Comparison of ENCODE assay signal across 21 cellular contexts in the genomic region with DNA sequence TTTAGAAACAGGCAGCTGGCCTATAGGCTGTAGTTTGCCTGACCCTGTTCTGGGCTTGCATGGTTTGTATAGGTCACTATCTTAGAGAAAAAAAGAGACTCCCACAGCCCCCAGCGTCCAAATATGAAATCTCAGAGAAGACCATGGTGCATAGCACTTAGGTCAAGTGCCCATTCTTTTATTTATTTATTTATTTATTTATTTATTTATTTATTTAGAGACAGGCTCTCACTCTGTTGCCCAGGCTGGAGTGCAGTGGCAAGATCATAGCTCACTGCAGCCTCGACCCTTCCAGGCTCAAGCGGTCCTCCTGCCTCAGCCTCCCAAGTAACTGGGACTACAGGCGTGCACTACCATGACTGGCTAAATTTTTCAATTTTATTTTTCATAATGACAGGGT. TPM values are rescaled to one million over a fixed set of nuclear protein-coding genes. Genes with fewer than 3 reads are reported as not detected.
A peak's percentile ranks its signal among the peaks of the same experiment; 100 is the strongest.
DNase-seq lines count a peak whose midpoint lies in the region; ATAC-seq, FAIRE-seq and TF ChIP-seq lines count a peak whose summit lies in the region.
"Had no signal": no experiment of that assay in that cellular context is flagged by ENCODE, and none has a peak within 500 bp of the region (broad histone marks: within the 10 kb centered on the region; RNA-seq: fewer than 3 reads in every experiment).

No MANE protein-coding gene starts in this region.

- POLR2A ChIA-PET in A549 (lab: Yijun Ruan, JAX), result no interaction called here
- POLR2A ChIA-PET in HEK293 (lab: Yijun Ruan, JAX), result no interaction called here
- POLR2A ChIA-PET in RWPE1 (lab: Yijun Ruan, JAX; ENCODE audit: low non-redundant PET), result no interaction called here

- no peak for TF ChIP-seq RAD21 in A549 (conservative IDR thresholded peaks at IDR 0.05 in 1 of 2, IDR thresholded peaks at IDR 0.05 in 1 of 2)

- TF ChIP-seq EP300 in A549 (IDR thresholded peaks at IDR 0.05), result no peak

- no peak for ATAC-seq in A549
- ATAC-seq: CD8-positive, alpha-beta T cell had no signal

- TF ChIP-seq POLR2A in A549 (IDR thresholded peaks at IDR 0.05; ENCODE audit: low read length), result no peak

- H3K4me3 ChIP-seq in A549 (no peak overlapping the region), HEK293 (ENCODE audit: low read depth, low read length) (no peak overlapping the region)
- H3K4me3 ChIP-seq: BLaER1 treated with 17β-estradiol and CSF1 and Interleukin-3, amounts not matched to agents 10 nM and 100 nM had no signal

- DNase-seq in A549 (ENCODE audit: low read depth in 1 of 2, low spot score in 1 of 2) (no peak), RWPE1 (ENCODE audit: low spot score) (no peak), NCI-H1694 (lab: John Stamatoyannopoulos, UW) (no peak), middle frontal gyrus (ENCODE audit: extremely low spot score, low spot score) (no peak), NCI-H2227 (lab: John Stamatoyannopoulos, UW; ENCODE audit: unreplicated experiment) (no peak)
- DNase-seq: 8988T; AML-193; Caco-2; Calu3; CD4-positive, alpha-beta T cell; CD8-positive, alpha-beta T cell; DMS79 treated with DMSO at 0.1 percent for 48 hours; GF-D8 had no signal

- no peak overlapping the region for H3K4me2 ChIP-seq in A549

- WGBS in A549 (ENCODE audit: missing lambda C conversion rate), result 89% methylated on average over 4 of the region's 4 CpGs

- no peak for FAIRE-seq in A549 (lab: Jason Lieb, UNC)
- FAIRE-seq: A204.1, D721Med, G401.6, GM12891, GM19239 had no signal

- H3K27ac ChIP-seq in A549, result no peak overlapping the region
- H3K27ac ChIP-seq in HEK293 (ENCODE audit: extremely low read depth, low read depth, low read length), result no peak overlapping the region
- H3K27ac ChIP-seq in RWPE1, result peak overlapping the region; percentile 97
- H3K27ac ChIP-seq: BLaER1 treated with 17β-estradiol and CSF1 and Interleukin-3, amounts not matched to agents 10 nM and 100 nM; C4-2B had no signal

- H3K4me1 ChIP-seq in A549, result 0 out of 3 replicates have a peak, but pooled peaks cover 4% of the 10 kb centered on the region
- no peaks in the 10 kb centered on the region for H3K4me1 ChIP-seq in HEK293 (ENCODE audit: control insufficient read depth, insufficient read depth, low read length)
- H3K4me1 ChIP-seq: Caco-2 had no signal

- H3K36me3 ChIP-seq in HEK293 (ENCODE audit: control insufficient read depth in 2 of 2, insufficient read depth in 1 of 2, low read length in 2 of 2), result no peaks in the 10 kb centered on the region

- TF ChIP-seq CTCF in A549 (IDR thresholded peaks at IDR 0.05), result no peak
- TF ChIP-seq CTCF in HEK293 (tag by site-specific recombination; IDR thresholded peaks at IDR 0.05), result no peak
- no peak for TF ChIP-seq CTCF in RWPE1 (conservative IDR thresholded peaks at IDR 0.05; ENCODE audit: low read depth)

- CTCF ChIA-PET in A549 (lab: Yijun Ruan, JAX), result no interaction called here
- CTCF ChIA-PET in HEK293 (lab: Yijun Ruan, JAX), result interaction anchor here (0.7 to 1.0 kb wide), 3 partner anchors 21 to 119 kb away, joined by 3 to 4 read pairs (median 3); no protein-coding TSS in a partner anchor
- CTCF ChIA-PET in RWPE1 (lab: Yijun Ruan, JAX), result interaction anchor here (1.6 kb wide), 1 partner anchor 52 kb away, joined by 4 read pairs; the partner anchor contains the start of gene ARTN

- no peaks in the 10 kb centered on the region for H3K9me3 ChIP-seq in A549
- H3K9me3 ChIP-seq in HEK293 (ENCODE audit: control insufficient read depth, insufficient read depth, low read depth, low read length), result no peaks in the 10 kb centered on the region
- H3K9me3 ChIP-seq: BLaER1 treated with 17β-estradiol and CSF1 and Interleukin-3, amounts not matched to agents 10 nM and 100 nM; Caco-2 had no signal

TF ChIP-seq in A549, 52 proteins besides CTCF, POLR2A, EP300 and RAD21 (continues in another document):
- TF ChIP-seq RCOR1 (IDR thresholded peaks at IDR 0.05; ENCODE audit: low read depth, low read length) (no peak), JUN (IDR thresholded peaks at IDR 0.05) (no peak), HEYL (CRISPR knock-in tag; IDR thresholded peaks at IDR 0.05) (no peak), NFE2L2 (conservative IDR thresholded peaks at IDR 0.05; ENCODE audit: low read length) (0 out of 2 replicates have a peak, but pooled peaks have one; percentile 11), E2F6 (IDR thresholded peaks at IDR 0.05; ENCODE audit: borderline replicate concordance, low read depth) (no peak), HOXA7 (CRISPR knock-in tag; IDR thresholded peaks at IDR 0.05) (no peak), CHD4 (IDR thresholded peaks at IDR 0.05; ENCODE audit: borderline replicate concordance) (no peak), ZSCAN20 (CRISPR knock-in tag; IDR thresholded peaks at IDR 0.05) (no peak), FOSB (CRISPR knock-in tag; IDR thresholded peaks at IDR 0.05) (no peak), MYC (IDR thresholded peaks at IDR 0.05; ENCODE audit: borderline replicate concordance, low read length) (no peak), BCL3 (IDR thresholded peaks at IDR 0.05) (no peak)
- TF ChIP-seq, protein P1, sequence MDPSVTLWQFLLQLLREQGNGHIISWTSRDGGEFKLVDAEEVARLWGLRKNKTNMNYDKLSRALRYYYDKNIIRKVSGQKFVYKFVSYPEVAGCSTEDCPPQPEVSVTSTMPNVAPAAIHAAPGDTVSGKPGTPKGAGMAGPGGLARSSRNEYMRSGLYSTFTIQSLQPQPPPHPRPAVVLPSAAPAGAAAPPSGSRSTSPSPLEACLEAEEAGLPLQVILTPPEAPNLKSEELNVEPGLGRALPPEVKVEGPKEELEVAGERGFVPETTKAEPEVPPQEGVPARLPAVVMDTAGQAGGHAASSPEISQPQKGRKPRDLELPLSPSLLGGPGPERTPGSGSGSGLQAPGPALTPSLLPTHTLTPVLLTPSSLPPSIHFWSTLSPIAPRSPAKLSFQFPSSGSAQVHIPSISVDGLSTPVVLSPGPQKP (IDR thresholded peaks at IDR 0.05; ENCODE audit: low read depth, low read length), result no peak

TF ChIP-seq in HEK293, 187 proteins besides CTCF, POLR2A, EP300 and RAD21 (continues in another document):
- no peak for TF ChIP-seq ZNF423 (tag by site-specific recombination; IDR thresholded peaks at IDR 0.05)
- peak; percentile 78 for TF ChIP-seq ZNF623 (tag by site-specific recombination; IDR thresholded peaks at IDR 0.05)
- peak; percentile 83 for TF ChIP-seq ZNF555 (tag by site-specific recombination; conservative IDR thresholded peaks at IDR 0.05)
- TF ChIP-seq ZNF560 (tag by site-specific recombination; IDR thresholded peaks at IDR 0.05; ENCODE audit: borderline replicate concordance), result peak; percentile 54; the same call in 1 of the 2 replicates
- no peak for TF ChIP-seq ZNF24 (tag by site-specific recombination; IDR thresholded peaks at IDR 0.05)
- no peak; the same call in 1 of the 2 replicates for TF ChIP-seq MZF1 (tag by site-specific recombination; IDR thresholded peaks at IDR 0.05; ENCODE audit: borderline replicate concordance)
- TF ChIP-seq, protein P2, sequence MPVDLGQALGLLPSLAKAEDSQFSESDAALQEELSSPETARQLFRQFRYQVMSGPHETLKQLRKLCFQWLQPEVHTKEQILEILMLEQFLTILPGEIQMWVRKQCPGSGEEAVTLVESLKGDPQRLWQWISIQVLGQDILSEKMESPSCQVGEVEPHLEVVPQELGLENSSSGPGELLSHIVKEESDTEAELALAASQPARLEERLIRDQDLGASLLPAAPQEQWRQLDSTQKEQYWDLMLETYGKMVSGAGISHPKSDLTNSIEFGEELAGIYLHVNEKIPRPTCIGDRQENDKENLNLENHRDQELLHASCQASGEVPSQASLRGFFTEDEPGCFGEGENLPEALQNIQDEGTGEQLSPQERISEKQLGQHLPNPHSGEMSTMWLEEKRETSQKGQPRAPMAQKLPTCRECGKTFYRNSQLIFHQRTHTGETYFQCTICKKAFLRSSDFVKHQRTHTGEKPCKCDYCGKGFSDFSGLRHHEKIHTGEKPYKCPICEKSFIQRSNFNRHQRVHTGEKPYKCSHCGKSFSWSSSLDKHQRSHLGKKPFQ (tag by site-specific recombination; IDR thresholded peaks at IDR 0.05), result 0 out of 2 replicates have a peak, but pooled peaks have one; percentile 33
- peak; percentile 90 for TF ChIP-seq ZNF426 (tag by site-specific recombination; IDR thresholded peaks at IDR 0.05)
- TF ChIP-seq GFI1B (tag by site-specific recombination; IDR thresholded peaks at IDR 0.05), result peak; percentile 43; the same call in 1 of the 2 replicates
- no peak for TF ChIP-seq WT1 (tag by site-specific recombination; IDR thresholded peaks at IDR 0.05)
- TF ChIP-seq, protein P3, sequence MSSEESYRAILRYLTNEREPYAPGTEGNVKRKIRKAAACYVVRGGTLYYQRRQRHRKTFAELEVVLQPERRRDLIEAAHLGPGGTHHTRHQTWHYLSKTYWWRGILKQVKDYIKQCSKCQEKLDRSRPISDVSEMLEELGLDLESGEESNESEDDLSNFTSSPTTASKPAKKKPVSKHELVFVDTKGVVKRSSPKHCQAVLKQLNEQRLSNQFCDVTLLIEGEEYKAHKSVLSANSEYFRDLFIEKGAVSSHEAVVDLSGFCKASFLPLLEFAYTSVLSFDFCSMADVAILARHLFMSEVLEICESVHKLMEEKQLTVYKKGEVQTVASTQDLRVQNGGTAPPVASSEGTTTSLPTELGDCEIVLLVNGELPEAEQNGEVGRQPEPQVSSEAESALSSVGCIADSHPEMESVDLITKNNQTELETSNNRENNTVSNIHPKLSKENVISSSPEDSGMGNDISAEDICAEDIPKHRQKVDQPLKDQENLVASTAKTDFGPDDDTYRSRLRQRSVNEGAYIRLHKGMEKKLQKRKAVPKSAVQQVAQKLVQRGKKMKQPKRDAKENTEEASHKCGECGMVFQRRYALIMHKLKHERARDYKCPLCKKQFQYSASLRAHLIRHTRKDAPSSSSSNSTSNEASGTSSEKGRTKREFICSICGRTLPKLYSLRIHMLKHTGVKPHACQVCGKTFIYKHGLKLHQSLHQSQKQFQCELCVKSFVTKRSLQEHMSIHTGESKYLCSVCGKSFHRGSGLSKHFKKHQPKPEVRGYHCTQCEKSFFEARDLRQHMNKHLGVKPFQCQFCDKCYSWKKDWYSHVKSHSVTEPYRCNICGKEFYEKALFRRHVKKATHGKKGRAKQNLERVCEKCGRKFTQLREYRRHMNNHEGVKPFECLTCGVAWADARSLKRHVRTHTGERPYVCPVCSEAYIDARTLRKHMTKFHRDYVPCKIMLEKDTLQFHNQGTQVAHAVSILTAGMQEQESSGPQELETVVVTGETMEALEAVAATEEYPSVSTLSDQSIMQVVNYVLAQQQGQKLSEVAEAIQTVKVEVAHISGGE (tag by site-specific recombination; conservative IDR thresholded peaks at IDR 0.05; ENCODE audit: low read depth), result peak; percentile 79

RNA-seq across cellular contexts. Expression of gene ARTN, which starts 50.8 kb away (rescaled TPM):
- polyA plus RNA-seq in A549 (2011; rRNA removed) (0.13 and 0.21 TPM in 2 replicates), A549 (2017; fragmentation: RNase III; extraction: RNeasy Plus Mini Kit Qiagen cat#74134 plus additional on column Dnase treatment) (0.49 to 0.90 TPM (median 0.53 TPM) in 3 replicates)
- polyA plus RNA-seq in A549 (2012; cell fraction: cytosol; rRNA removed), result 0.26 and 0.35 TPM in 2 replicates
- polyA plus RNA-seq in A549 (2012; cell fraction: nucleus; rRNA removed), result 4.0 and 4.9 TPM in 2 replicates
- not detected in 2 replicates for polyA minus RNA-seq in A549 (2011; rRNA and poly(A)+ RNA removed)

Comparison
In these comparisons a context has a peak if more than half of its experiments do, and no peak if none do; other contexts are left out.
1. Of the 5 proteins assayed by ChIP-seq in both HEK293 and A549: peak only in HEK293: REST; only in A549: none; in both: none; in neither: 4.